In the genomic region with DNA sequence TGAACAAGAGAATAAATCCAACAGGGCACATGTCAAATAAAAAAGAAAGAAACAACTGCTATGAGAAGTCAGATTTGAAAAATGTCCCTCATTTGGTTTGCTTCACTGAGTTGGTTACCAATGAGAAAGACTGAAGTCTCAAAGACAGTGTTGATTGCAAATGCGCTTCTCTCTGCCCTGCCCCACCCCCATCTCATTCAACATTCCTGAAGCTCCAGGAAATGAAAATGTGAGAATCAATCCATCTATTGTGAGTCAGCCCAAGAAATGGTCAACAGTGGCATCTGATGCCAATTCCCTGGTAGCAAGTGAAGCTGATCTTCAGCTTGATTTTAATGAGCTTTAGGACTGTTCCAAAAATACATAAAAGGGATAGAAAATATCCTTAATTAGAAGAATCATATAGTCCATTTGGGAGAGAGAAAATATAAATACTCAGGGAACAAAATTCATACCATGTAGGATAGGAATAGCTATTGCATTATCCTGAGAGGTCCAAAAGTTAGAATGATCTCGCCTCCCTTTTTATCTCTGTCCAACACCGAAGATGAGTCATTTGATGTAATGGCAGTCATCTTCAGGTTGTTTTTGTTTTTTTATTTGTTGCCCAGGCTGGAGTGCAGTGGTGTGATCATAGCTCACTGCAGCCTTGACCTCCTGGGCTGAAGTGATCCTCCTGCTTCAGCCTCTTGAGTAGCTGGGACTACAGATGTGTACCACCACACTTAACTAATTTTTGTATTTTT, we compare ENCODE assay signal across 15 cellular contexts.
DNase-seq lines count a peak whose midpoint lies in the region; ATAC-seq, FAIRE-seq and TF ChIP-seq lines count a peak whose summit lies in the region.
"Had no signal": no experiment of that assay in that cellular context is flagged by ENCODE, and none has a peak within 500 bp of the region (broad histone marks: within the 10 kb centered on the region; RNA-seq: fewer than 3 reads in every experiment).

No MANE protein-coding gene starts in this region.

- no peaks in the 10 kb centered on the region for H3K36me3 Mint-ChIP-seq in osteocyte (ENCODE audit: unreplicated experiment)

- H3K27me3 ChIP-seq in mammary epithelial cell (ENCODE audit: insufficient read depth, low read length) (no peaks in the 10 kb centered on the region), left ventricle myocardium inferior (ENCODE audit: low read depth) (no peaks in the 10 kb centered on the region)

- H3K4me3 ChIP-seq in mammary epithelial cell (replicated peaks in 1 of 3; ENCODE audit: insufficient read depth in 1 of 3, low read depth in 2 of 3, low read length in 3 of 3) (no peak overlapping the region), left ventricle myocardium inferior (no peak overlapping the region)
- H3K4me3 ChIP-seq: coronary artery, GM12878 had no signal

- CTCF ChIA-PET in mammary epithelial cell (lab: Charles Lee; ENCODE audit: low non-redundant PET), result no interaction called here

- peaks cover 37% of the 10 kb centered on the region for H3K4me1 ChIP-seq in mammary epithelial cell (ENCODE audit: insufficient read depth, low read length)
- H3K4me1 ChIP-seq in left ventricle myocardium inferior, result no peaks in the 10 kb centered on the region

- no TSS peak for BruUV-seq in mammary epithelial cell (replicated peaks; lab: Mats Ljungman, UMichigan)

- H3K4me3 Mint-ChIP-seq in osteocyte (ENCODE audit: unreplicated experiment), result no peak overlapping the region

- peak overlapping the region; percentile 24 for H2AFZ ChIP-seq in mammary epithelial cell (ENCODE audit: low read depth, low read length)

- FAIRE-seq in HTR-8/SVneo (lab: Jason Lieb, UNC), result no peak
- FAIRE-seq: GM12878 had no signal

- no peak overlapping the region for H3K27ac ChIP-seq in mammary epithelial cell (ENCODE audit: insufficient read depth, low read depth, low read length)
- H3K27ac ChIP-seq in left ventricle myocardium inferior (replicated peaks), result no peak overlapping the region
- H3K27ac ChIP-seq: coronary artery had no signal

- WGBS in mammary epithelial cell (ENCODE audit: low coverage, missing lambda C conversion rate), result 50% methylated on average over 3 of the region's 3 CpGs

- H3K9me3 Mint-ChIP-seq in osteocyte (ENCODE audit: unreplicated experiment), result peaks cover 7% of the 10 kb centered on the region

- peak; percentile 47 for ATAC-seq in left colon
- ATAC-seq in GM21576 (IDR thresholded peaks at IDR 0.05; ENCODE audit: unreplicated experiment), result no peak
- ATAC-seq in HG03565 (IDR thresholded peaks at IDR 0.05; ENCODE audit: unreplicated experiment), result no peak
- ATAC-seq: GM12878 had no signal

- H3K9ac ChIP-seq in mammary epithelial cell (ENCODE audit: insufficient read depth, low read length), result no peak overlapping the region

- H3K36me3 ChIP-seq in mammary epithelial cell (ENCODE audit: insufficient read depth, low read length), result no peaks in the 10 kb centered on the region
- H3K36me3 ChIP-seq in left ventricle myocardium inferior, result no peaks in the 10 kb centered on the region

- TF ChIP-seq CTCF in mammary epithelial cell (conservative IDR thresholded peaks at IDR 0.05 in 1 of 2, IDR thresholded peaks at IDR 0.05 in 1 of 2; ENCODE audit: extremely low read depth in 1 of 2, insufficient read depth in 1 of 2, low read depth in 1 of 2, low read length in 2 of 2) (no peak), osteocyte (IDR thresholded peaks at IDR 0.05) (no peak), left ventricle myocardium inferior (IDR thresholded peaks at IDR 0.05; ENCODE audit: borderline replicate concordance) (no peak)

- intact Hi-C loops in mammary epithelial cell (cut with micrococcal nuclease) (loop anchor here (2.0 kb wide), 1 partner anchor 37 kb away; no protein-coding TSS in a partner anchor), left colon (cut with DNase I, micrococcal nuclease) (no loop called here), left ventricle myocardium inferior (cut with micrococcal nuclease) (no loop called here)

- H3K27me3 Mint-ChIP-seq in osteocyte (ENCODE audit: unreplicated experiment), result peaks cover 12% of the 10 kb centered on the region

- dilution Hi-C loops in mammary epithelial cell (cut with HindIII; ENCODE audit: low sequenced_read_pairs), result no loop called here

- no peaks in the 10 kb centered on the region for H4K20me1 ChIP-seq in mammary epithelial cell (ENCODE audit: insufficient read depth, low read length)

- no peaks in the 10 kb centered on the region for H3K4me1 Mint-ChIP-seq in osteocyte (ENCODE audit: unreplicated experiment)

- no peaks in the 10 kb centered on the region for H3K79me2 ChIP-seq in mammary epithelial cell (ENCODE audit: insufficient read depth, low read length)

- peak overlapping the region; percentile 42 for H3K4me2 ChIP-seq in mammary epithelial cell (ENCODE audit: insufficient read depth, low read depth, low read length)

- DNase-seq in AG08395 (ENCODE audit: low spot score), result peak; percentile 36
- peak; percentile 9 for DNase-seq in HTR-8/SVneo (ENCODE audit: insufficient read length, low spot score)
- DNase-seq in mammary epithelial cell, result peak; percentile 58
- no peak for DNase-seq in left colon
- DNase-seq in osteocyte (ENCODE audit: extremely low spot score, unreplicated experiment), result no peak
- no peak for DNase-seq in left ventricle myocardium inferior
- DNase-seq: activated CD4-positive, alpha-beta T cell treated with anti-CD3 and anti-CD28 coated beads for 1 hour; DND-41; stimulated activated CD4-positive, alpha-beta T cell treated with anti-CD3 and anti-CD28 coated beads, Interleukin-1b, Interleukin-23, amount 100 ng/mL, for 48 hours; SW 1271; trophoblast cell had no signal

- in situ Hi-C loops in mammary epithelial cell (cut with MboI; ENCODE audit: low sequenced_read_pairs in 2 of 2), result no loop called here

- H3K9me3 ChIP-seq in mammary epithelial cell (replicated peaks; ENCODE audit: insufficient read depth, low read length) (no peaks in the 10 kb centered on the region), left ventricle myocardium inferior (replicated peaks) (no peaks in the 10 kb centered on the region)

- no peak overlapping the region for H3K27ac Mint-ChIP-seq in osteocyte (ENCODE audit: unreplicated experiment)

Comparison
In these comparisons a context has a peak if more than half of its experiments do, and no peak if none do; other contexts are left out.
1. DNase-seq: peak in AG08395 (single experiment), HTR-8/SVneo (single experiment) and mammary epithelial cell (single experiment); none in left colon (0 of 2), osteocyte (single experiment) and left ventricle myocardium inferior (single experiment).